ENCODE assay signal across 1 cellular context in the genomic region with DNA sequence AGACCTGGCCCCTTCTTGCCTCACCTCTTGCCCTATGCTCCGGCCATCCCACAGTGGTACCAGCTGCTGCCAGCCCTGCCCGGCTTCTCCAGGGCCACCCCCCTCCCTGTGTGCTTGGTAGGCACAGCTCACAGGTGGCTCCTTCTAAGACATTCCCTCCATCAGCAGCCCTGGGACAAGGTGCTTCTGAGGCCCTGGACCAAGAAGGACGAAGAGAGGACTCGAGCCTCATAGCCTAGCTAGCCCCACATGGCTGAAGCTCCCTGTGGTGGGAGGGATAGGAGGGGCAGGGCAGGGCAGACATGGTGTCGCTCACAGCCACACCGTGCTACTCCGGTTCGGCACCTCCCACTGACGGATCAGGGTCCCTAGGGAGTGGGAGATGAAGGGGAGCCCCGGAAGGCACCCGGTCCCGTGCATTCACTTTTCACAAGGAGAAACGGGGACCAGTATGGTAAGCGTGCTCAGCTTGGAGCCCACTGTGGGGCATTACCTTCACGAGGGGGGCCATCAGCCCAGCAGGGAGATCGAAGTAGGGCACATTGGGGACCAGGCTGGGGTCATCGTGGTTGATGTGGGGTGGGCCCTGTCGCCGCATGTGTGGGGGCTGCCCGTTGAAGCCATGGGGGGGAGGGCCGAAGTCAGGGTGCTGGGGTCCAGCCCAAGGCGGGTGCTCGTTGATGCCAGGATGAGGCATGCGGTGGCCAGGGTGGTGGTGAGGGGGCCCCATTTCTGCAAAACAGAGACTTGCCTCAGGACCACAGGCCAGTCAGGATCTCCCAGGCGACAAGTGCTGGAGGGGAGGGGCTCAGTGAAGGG.
TF ChIP-seq lines count a peak whose summit lies in the region.

No MANE protein-coding gene starts in this region.

TF ChIP-seq in IMR-90, 13 proteins besides CTCF, POLR2A, EP300 and RAD21:
- no peak for TF ChIP-seq MAFK (IDR thresholded peaks at IDR 0.05; ENCODE audit: low read depth, low read length)
- TF ChIP-seq SMC3 (IDR thresholded peaks at IDR 0.05; ENCODE audit: low read depth, low read length): no peak
- TF ChIP-seq RFX5 (IDR thresholded peaks at IDR 0.05; ENCODE audit: low read depth, low read length): no peak
- no peak for TF ChIP-seq FOS (IDR thresholded peaks at IDR 0.05; ENCODE audit: low read depth, low read length)
- no peak for TF ChIP-seq RCOR1 (IDR thresholded peaks at IDR 0.05; ENCODE audit: insufficient replicate concordance, low read length)
- TF ChIP-seq CHD1 (IDR thresholded peaks at IDR 0.05; ENCODE audit: low read depth, low read length): no peak
- TF ChIP-seq, protein P1, sequence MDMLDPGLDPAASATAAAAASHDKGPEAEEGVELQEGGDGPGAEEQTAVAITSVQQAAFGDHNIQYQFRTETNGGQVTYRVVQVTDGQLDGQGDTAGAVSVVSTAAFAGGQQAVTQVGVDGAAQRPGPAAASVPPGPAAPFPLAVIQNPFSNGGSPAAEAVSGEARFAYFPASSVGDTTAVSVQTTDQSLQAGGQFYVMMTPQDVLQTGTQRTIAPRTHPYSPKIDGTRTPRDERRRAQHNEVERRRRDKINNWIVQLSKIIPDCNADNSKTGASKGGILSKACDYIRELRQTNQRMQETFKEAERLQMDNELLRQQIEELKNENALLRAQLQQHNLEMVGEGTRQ (IDR thresholded peaks at IDR 0.05; ENCODE audit: low read depth, low read length): no peak
- TF ChIP-seq NFE2L2 (IDR thresholded peaks at IDR 0.05; ENCODE audit: low read depth, low read length): no peak
- TF ChIP-seq, protein P2, sequence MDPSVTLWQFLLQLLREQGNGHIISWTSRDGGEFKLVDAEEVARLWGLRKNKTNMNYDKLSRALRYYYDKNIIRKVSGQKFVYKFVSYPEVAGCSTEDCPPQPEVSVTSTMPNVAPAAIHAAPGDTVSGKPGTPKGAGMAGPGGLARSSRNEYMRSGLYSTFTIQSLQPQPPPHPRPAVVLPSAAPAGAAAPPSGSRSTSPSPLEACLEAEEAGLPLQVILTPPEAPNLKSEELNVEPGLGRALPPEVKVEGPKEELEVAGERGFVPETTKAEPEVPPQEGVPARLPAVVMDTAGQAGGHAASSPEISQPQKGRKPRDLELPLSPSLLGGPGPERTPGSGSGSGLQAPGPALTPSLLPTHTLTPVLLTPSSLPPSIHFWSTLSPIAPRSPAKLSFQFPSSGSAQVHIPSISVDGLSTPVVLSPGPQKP (IDR thresholded peaks at IDR 0.05; ENCODE audit: borderline replicate concordance, low read depth, low read length): no peak
- TF ChIP-seq BHLHE40 (IDR thresholded peaks at IDR 0.05; ENCODE audit: low read depth, low read length): no peak
- TF ChIP-seq MXI1 (IDR thresholded peaks at IDR 0.05; ENCODE audit: borderline replicate concordance, low read depth, low read length): no peak
- TF ChIP-seq MAZ (IDR thresholded peaks at IDR 0.05; ENCODE audit: borderline replicate concordance, low read depth, low read length): no peak
- TF ChIP-seq CEBPB (IDR thresholded peaks at IDR 0.05; ENCODE audit: low read depth, low read length): no peak
